25 cellular contexts compared by ENCODE assay signal in the genomic region with DNA sequence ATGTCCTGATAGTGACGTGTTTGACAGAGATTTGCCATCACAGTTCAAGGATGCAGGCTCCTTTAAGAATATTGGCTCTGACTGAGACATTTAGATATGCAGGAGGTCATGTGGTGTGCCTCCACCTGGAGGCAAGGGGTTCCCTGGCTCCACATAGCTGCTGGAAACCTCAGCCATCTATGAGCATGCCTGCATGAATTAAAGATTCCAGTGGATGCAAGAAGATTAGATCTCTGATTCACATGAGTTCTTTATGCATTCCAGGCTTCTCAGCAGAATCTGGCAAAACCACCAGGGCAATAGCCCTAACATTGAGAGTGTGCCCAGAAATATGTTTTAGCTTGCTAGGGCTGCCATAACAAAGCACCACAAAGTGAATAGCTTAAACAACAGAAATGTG.
DNase-seq lines count a peak whose midpoint lies in the region; TF ChIP-seq lines count a peak whose summit lies in the region.
"Had no signal": no experiment of that assay in that cellular context is flagged by ENCODE, and none has a peak within 500 bp of the region (broad histone marks: within the 10 kb centered on the region; RNA-seq: fewer than 3 reads in every experiment).

No MANE protein-coding gene starts in this region.

- H3K4me3 ChIP-seq in adipocyte (ENCODE audit: low read length) (no peak overlapping the region), fibroblast of pulmonary artery (replicated peaks; ENCODE audit: low read depth, low read length) (no peak overlapping the region), skeletal muscle cell (ENCODE audit: low read depth, low read length) (no peak overlapping the region)
- H3K4me3 ChIP-seq: ascending aorta, lower lobe of right lung, ovary, spleen, upper lobe of left lung had no signal

- H3K4me1 ChIP-seq in adipocyte (ENCODE audit: control insufficient read depth, insufficient read depth, low read length): peaks cover 7% of the 10 kb centered on the region
- H3K4me1 ChIP-seq: ascending aorta, lower lobe of right lung, spleen, upper lobe of left lung had no signal

- DNase-seq in GM04503 (ENCODE audit: low read depth) (peak; percentile 19), adipocyte (ENCODE audit: low read depth) (peak; percentile 62), fibroblast of pulmonary artery (ENCODE audit: low read depth) (peak; percentile 1), skeletal muscle cell (ENCODE audit: low read depth) (peak; percentile 44), HK-2 (ENCODE audit: unreplicated experiment) (no peak), activated T-cell treated with anti-CD3 and anti-CD28 coated beads for 4 hours (no peak), D341Med (ENCODE audit: low spot score) (no peak)
- DNase-seq: activated B cell treated with CpG ODN at 0.5 μM for 24 hours; Calu3; cerebellar nuclear complex; head of caudate nucleus; kidney glomerular epithelial cell; lower lobe of right lung; NCI-H1105 treated with DMSO at 0.1 percent for 48 hours; NCI-H1930; NCI-H69; ovary; retina; SHP77 treated with DMSO at 0.1 percent for 48 hours; spleen; stimulated activated CD4-positive, alpha-beta T cell treated with anti-CD3 and anti-CD28 coated beads, Interleukin-4, amount 100 ng/mL, for 1 hour; SW 1271; T-helper 9 cell; upper lobe of left lung had no signal

- no peak for TF ChIP-seq CTCF in fibroblast of pulmonary artery (IDR thresholded peaks at IDR 0.05; ENCODE audit: low read length, missing control alignments)

- H3K27me3 ChIP-seq in adipocyte (replicated peaks; ENCODE audit: control insufficient read depth, insufficient read depth, low read length): no peaks in the 10 kb centered on the region
- H3K27me3 ChIP-seq: ascending aorta, ovary, spleen, upper lobe of left lung had no signal

- H3K9ac ChIP-seq in adipocyte (ENCODE audit: low read length): no peak overlapping the region

- no peaks in the 10 kb centered on the region for H3K9me3 ChIP-seq in adipocyte (ENCODE audit: control insufficient read depth, low read length)
- H3K9me3 ChIP-seq: ascending aorta, ovary, upper lobe of left lung had no signal

- no peaks in the 10 kb centered on the region for H3K36me3 ChIP-seq in adipocyte (ENCODE audit: control insufficient read depth, insufficient read depth, low read length, severe bottlenecking)
- H3K36me3 ChIP-seq: ascending aorta, lower lobe of right lung, ovary, spleen, upper lobe of left lung had no signal

Comparison
In these comparisons a context has a peak if more than half of its experiments do, and no peak if none do; other contexts are left out.
1. DNase-seq: peak in GM04503 (single experiment), adipocyte (single experiment), fibroblast of pulmonary artery (single experiment) and skeletal muscle cell (single experiment); none in HK-2 (single experiment), activated T-cell treated with anti-CD3 and anti-CD28 coated beads for 4 hours (single experiment) and D341Med (single experiment).